ENCODE assay signal across 19 cellular contexts in genomic region chr22:18096823-18097222, GRCh38. TPM values are rescaled to one million over a fixed set of nuclear protein-coding genes. Genes with fewer than 3 reads are reported as not detected.
DNase-seq lines count a peak whose midpoint lies in the region; ATAC-seq and TF ChIP-seq lines count a peak whose summit lies in the region.
"Had no signal": no experiment of that assay in that cellular context is flagged by ENCODE, and none has a peak within 500 bp of the region (broad histone marks: within the 10 kb centered on the region; RNA-seq: fewer than 3 reads in every experiment).

No MANE protein-coding gene starts in this region.

- no peak for TF ChIP-seq POLR2A in upper lobe of left lung (IDR thresholded peaks at IDR 0.05)

- no peaks in the 10 kb centered on the region for H3K9me3 Mint-ChIP-seq in activated T-cell treated with anti-CD3 and anti-CD28 coated beads, Interleukin-2, amount 50 U/mL, for 4 hours

- TF ChIP-seq CTCF in upper lobe of left lung (IDR thresholded peaks at IDR 0.05): no peak

- DNase-seq in activated T-cell treated with anti-CD3 and anti-CD28 coated beads, Interleukin-2, amount 50 U/mL, for 4 hours: no peak
- no peak for DNase-seq in activated T-cell treated with anti-CD3 and anti-CD28 coated beads for 4 hours
- peak; percentile 54 for DNase-seq in KBM-7
- no peak for DNase-seq in T-helper 17 cell
- DNase-seq in inferior parietal cortex (ENCODE audit: extremely low spot score): peak; percentile 39
- DNase-seq in upper lobe of left lung: no peak
- DNase-seq in UCSD-AML1 (lab: John Stamatoyannopoulos, UW; ENCODE audit: unreplicated experiment): no peak
- DNase-seq in NCI-H128 (lab: John Stamatoyannopoulos, UW; ENCODE audit: unreplicated experiment): no peak
- DNase-seq: cerebellar nuclear complex; effector CD4-positive, alpha-beta T cell; erythroblast; foreskin keratinocyte; mucosa of descending colon; NCI-H1417 treated with DMSO at 0.1 percent for 48 hours; NCI-H524 treated with DMSO at 0.1 percent for 48 hours; RPMI8226; testis had no signal

- no peaks in the 10 kb centered on the region for H3K9me3 ChIP-seq in T-helper 17 cell (ENCODE audit: control insufficient read depth, low read length, poor library complexity, severe bottlenecking)
- H3K9me3 ChIP-seq in upper lobe of left lung: no peaks in the 10 kb centered on the region
- H3K9me3 ChIP-seq: mucosa of descending colon, prostate gland, testis had no signal

- ATAC-seq in activated T-cell treated with anti-CD3 and anti-CD28 coated beads, Interleukin-2, amount 50 U/mL, for 4 hours: peak; percentile 86 to 88
- ATAC-seq in T-helper 17 cell (no peak), upper lobe of left lung (ENCODE audit: low FRiP score in 2 of 2) (no peak)
- ATAC-seq: foreskin keratinocyte, mucosa of descending colon, SK-N-SH treated with all-trans-retinoic acid at 6 μM for 48 hours had no signal

- H3K4me1 ChIP-seq in upper lobe of left lung: no peaks in the 10 kb centered on the region
- H3K4me1 ChIP-seq: foreskin keratinocyte, prostate gland had no signal

- in situ Hi-C loops in KBM-7 (cut with MboI; ENCODE audit: low pct_unique_long_range_greater_than_20kb, low sequenced_read_pairs): no loop called here

- no peak for TF ChIP-seq EP300 in upper lobe of left lung (IDR thresholded peaks at IDR 0.05)

- H3K4me1 Mint-ChIP-seq in activated T-cell treated with anti-CD3 and anti-CD28 coated beads, Interleukin-2, amount 50 U/mL, for 4 hours (ENCODE audit: low read depth): peaks cover 21% of the 10 kb centered on the region
- H3K4me1 Mint-ChIP-seq in T-helper 17 cell: peaks cover 13% of the 10 kb centered on the region

- no peak overlapping the region for H3K27ac ChIP-seq in upper lobe of left lung
- H3K27ac ChIP-seq: foreskin keratinocyte, prostate gland, testis had no signal

- H3K36me3 ChIP-seq in upper lobe of left lung: peaks cover 0 to 4% (median 0%) of the 10 kb centered on the region in 4 donors
- H3K36me3 ChIP-seq: prostate gland had no signal

- H3K36me3 Mint-ChIP-seq in activated T-cell treated with anti-CD3 and anti-CD28 coated beads, Interleukin-2, amount 50 U/mL, for 4 hours (ENCODE audit: insufficient read depth): peaks cover 40% of the 10 kb centered on the region
- H3K36me3 Mint-ChIP-seq in T-helper 17 cell (ENCODE audit: low read depth): peaks cover 16% of the 10 kb centered on the region

- no peak overlapping the region for H3K4me3 Mint-ChIP-seq in activated T-cell treated with anti-CD3 and anti-CD28 coated beads, Interleukin-2, amount 50 U/mL, for 4 hours
- no peak overlapping the region for H3K4me3 Mint-ChIP-seq in T-helper 17 cell

- peak overlapping the region; percentile 83 for H3K27ac Mint-ChIP-seq in T-helper 17 cell

- H3K27me3 Mint-ChIP-seq in activated T-cell treated with anti-CD3 and anti-CD28 coated beads, Interleukin-2, amount 50 U/mL, for 4 hours (ENCODE audit: low read depth): no peaks in the 10 kb centered on the region
- no peaks in the 10 kb centered on the region for H3K27me3 Mint-ChIP-seq in T-helper 17 cell

- no peak overlapping the region for H3K4me3 ChIP-seq in upper lobe of left lung
- H3K4me3 ChIP-seq: mucosa of descending colon, prostate gland, testis had no signal

- WGBS in upper lobe of left lung, 2 donors: 56% methylated on average over 3 of the region's 3 CpGs

- H3K27me3 ChIP-seq in upper lobe of left lung: no peaks in the 10 kb centered on the region
- H3K27me3 ChIP-seq: foreskin keratinocyte, testis had no signal

RNA-seq across cellular contexts. Expression of gene TUBA8, which starts 13.8 kb away (rescaled TPM):
- total RNA-seq in activated T-cell treated with anti-CD3 and anti-CD28 coated beads, Interleukin-2, amount 50 U/mL, for 4 hours: 1 to 10 TPM; 1.5 to 3.9 (median 2.1) TPM
- total RNA-seq in T-helper 17 cell (10 to 100 TPM in 1 of 2 donors, 1 to 10 TPM in 1; 2.3 to 27.0 TPM), upper lobe of left lung (1 to 10 TPM in 1 of 6 donors, under 1 TPM in 4, not detected in 1; 0.61 to 1.2 (median 0.81) TPM)

RNA-seq across cellular contexts. Expression of gene PEX26, which starts 19.0 kb away (rescaled TPM):
- 10 to 100 TPM; 51.3 to 68.3 (median 58.2) TPM for total RNA-seq in activated T-cell treated with anti-CD3 and anti-CD28 coated beads, Interleukin-2, amount 50 U/mL, for 4 hours
- total RNA-seq in T-helper 17 cell (10 to 100 TPM; 28.4 to 37.3 TPM), upper lobe of left lung (10 to 100 TPM; 17.2 to 42.1 (median 32.9) TPM)

RNA-seq across cellular contexts. Expression of gene USP18, which starts 53.1 kb away (rescaled TPM):
- 1 to 10 TPM; 1.7 to 6.6 (median 2.9) TPM for total RNA-seq in activated T-cell treated with anti-CD3 and anti-CD28 coated beads, Interleukin-2, amount 50 U/mL, for 4 hours
- total RNA-seq in T-helper 17 cell (1 to 10 TPM; 2.1 to 3.2 TPM), upper lobe of left lung (10 to 100 TPM in 5 of 6 donors, 1 to 10 TPM in 1; 9.1 to 13.4 (median 12.2) TPM)

Comparison
In these comparisons a context has a peak if more than half of its experiments do, and no peak if none do; other contexts are left out.
1. ATAC-seq: peak in activated T-cell treated with anti-CD3 and anti-CD28 coated beads, Interleukin-2, amount 50 U/mL, for 4 hours (2 of 2); none in T-helper 17 cell (single experiment) and upper lobe of left lung (0 of 2).
2. DNase-seq: peak in KBM-7 (single experiment) and inferior parietal cortex (single experiment); none in activated T-cell treated with anti-CD3 and anti-CD28 coated beads, Interleukin-2, amount 50 U/mL, for 4 hours (single experiment), activated T-cell treated with anti-CD3 and anti-CD28 coated beads for 4 hours (single experiment), T-helper 17 cell (0 of 3), upper lobe of left lung (0 of 2), UCSD-AML1 (single experiment) and NCI-H128 (single experiment).